ENCODE assay signal across 9 cellular contexts in genomic region chr10:88401671-88402347, GRCh38.
DNase-seq lines count a peak whose midpoint lies in the region; ATAC-seq, FAIRE-seq and TF ChIP-seq lines count a peak whose summit lies in the region.
"Had no signal": no experiment of that assay in that cellular context is flagged by ENCODE, and none has a peak within 500 bp of the region (broad histone marks: within the 10 kb centered on the region; RNA-seq: fewer than 3 reads in every experiment).

No MANE protein-coding gene starts in this region.

- no peak for TF ChIP-seq POLR2A in A549 (IDR thresholded peaks at IDR 0.05; ENCODE audit: low read length)

- H3K4me1 ChIP-seq in A549 (no peaks in the 10 kb centered on the region), RWPE2 (ENCODE audit: insufficient read depth, poor library complexity, severe bottlenecking) (no peaks in the 10 kb centered on the region)

- TF ChIP-seq RAD21 in A549 (conservative IDR thresholded peaks at IDR 0.05 in 1 of 2, IDR thresholded peaks at IDR 0.05 in 1 of 2), result peak; percentile 33 to 46; a peak in 4 of 5 replicates

- ATAC-seq in A549 (peak; percentile 34 to 53; a peak in 2 of 6 replicates), RWPE2 (ENCODE audit: low read depth) (peak; percentile 52; the same call in 2 of the 3 replicates), GM21528 (IDR thresholded peaks at IDR 0.05; ENCODE audit: low FRiP score, unreplicated experiment) (no peak)

- POLR2A ChIA-PET in A549 (lab: Yijun Ruan, JAX), result no interaction called here

- H3K27me3 Mint-ChIP-seq in mesothelial cell of epicardium (ENCODE audit: low read depth), result no peaks in the 10 kb centered on the region
- H3K27me3 Mint-ChIP-seq: central memory CD8-positive, alpha-beta T cell had no signal

- H3K9me3 Mint-ChIP-seq in mesothelial cell of epicardium, result peaks cover 54% of the 10 kb centered on the region

- DNase-seq in A549 (ENCODE audit: low read depth in 1 of 2, low spot score in 1 of 2) (no peak), GM18507 (ENCODE audit: extremely low spot score, insufficient read length, low read depth) (no peak), RWPE2 (ENCODE audit: low spot score) (no peak), fibroblast of pulmonary artery (ENCODE audit: low read depth) (peak; percentile 49), NCI-H2227 (lab: John Stamatoyannopoulos, UW; ENCODE audit: unreplicated experiment) (no peak), mesothelial cell of epicardium (ENCODE audit: low spot score in 2 of 2, unreplicated experiment in 2 of 2) (no peak), GF-D8 (lab: John Stamatoyannopoulos, UW) (no peak)

- H3K36me3 ChIP-seq in RWPE2 (ENCODE audit: low read depth), result no peaks in the 10 kb centered on the region

- CTCF ChIA-PET in A549 (lab: Yijun Ruan, JAX), result interaction anchor here (0.7 to 1.2 kb wide), 2 partner anchors 12 to 98 kb away, joined by 3 to 6 read pairs; no protein-coding TSS in a partner anchor

- no peak overlapping the region for H3K27ac Mint-ChIP-seq in mesothelial cell of epicardium

- WGBS in A549 (ENCODE audit: missing lambda C conversion rate), result 63% methylated on average over 2 of the region's 2 CpGs

- H3K4me2 ChIP-seq in A549, result no peak overlapping the region

- H3K27me3 ChIP-seq in RWPE2 (ENCODE audit: insufficient read depth, poor library complexity, severe bottlenecking), result no peaks in the 10 kb centered on the region

- no peak for TF ChIP-seq EP300 in A549 (IDR thresholded peaks at IDR 0.05)

- H3K4me1 Mint-ChIP-seq in mesothelial cell of epicardium, result peaks cover 5% of the 10 kb centered on the region
- H3K4me1 Mint-ChIP-seq: central memory CD8-positive, alpha-beta T cell had no signal

- TF ChIP-seq CTCF in A549 (IDR thresholded peaks at IDR 0.05), result peak; percentile 43
- TF ChIP-seq CTCF in RWPE2 (IDR thresholded peaks at IDR 0.05; ENCODE audit: poor library complexity, severe bottlenecking), result peak; percentile 63
- peak; percentile 48 for TF ChIP-seq CTCF in fibroblast of pulmonary artery (IDR thresholded peaks at IDR 0.05; ENCODE audit: low read length, missing control alignments)
- TF ChIP-seq CTCF in mesothelial cell of epicardium (IDR thresholded peaks at IDR 0.05; ENCODE audit: unreplicated experiment), result no peak

- no peak for FAIRE-seq in A549 (lab: Jason Lieb, UNC)
- peak; percentile 36 for FAIRE-seq in GM18507 (lab: Jason Lieb, UNC)

- peaks cover 19% of the 10 kb centered on the region; the same call in 2 of the 3 replicates for H3K9me3 ChIP-seq in A549
- H3K9me3 ChIP-seq in RWPE2 (ENCODE audit: severe bottlenecking), result peaks cover 2% of the 10 kb centered on the region

- H3K27ac ChIP-seq in A549, result no peak overlapping the region
- no peak overlapping the region for H3K27ac ChIP-seq in RWPE2 (ENCODE audit: poor library complexity, severe bottlenecking)

- no peak overlapping the region for H3K4me3 Mint-ChIP-seq in mesothelial cell of epicardium
- H3K4me3 Mint-ChIP-seq: central memory CD8-positive, alpha-beta T cell had no signal

- H3K36me3 Mint-ChIP-seq in mesothelial cell of epicardium, result peaks cover 20% of the 10 kb centered on the region

- H3K4me3 ChIP-seq in A549 (no peak overlapping the region), RWPE2 (ENCODE audit: severe bottlenecking) (no peak overlapping the region), fibroblast of pulmonary artery (replicated peaks; ENCODE audit: low read depth, low read length) (no peak overlapping the region)

TF ChIP-seq in A549, 52 proteins besides CTCF, POLR2A, EP300 and RAD21:
- TF ChIP-seq USF2 (IDR thresholded peaks at IDR 0.05), result no peak
- no peak for TF ChIP-seq RNF2 (IDR thresholded peaks at IDR 0.05; ENCODE audit: borderline replicate concordance, low read depth)
- no peak for TF ChIP-seq NR3C1 (IDR thresholded peaks at IDR 0.05)
- no peak for TF ChIP-seq ZFP36 (IDR thresholded peaks at IDR 0.05; ENCODE audit: borderline replicate concordance, partially characterized antibody)
TF ChIP-seq in A549: peak in this region for 0.
